Comparison of ENCODE assay signal across 19 cellular contexts in genomic region chr6:3384346-3385143, GRCh38.
DNase-seq lines count a peak whose midpoint lies in the region; TF ChIP-seq lines count a peak whose summit lies in the region.
"Had no signal": no experiment of that assay in that cellular context is flagged by ENCODE, and none has a peak within 500 bp of the region (broad histone marks: within the 10 kb centered on the region; RNA-seq: fewer than 3 reads in every experiment).

No MANE protein-coding gene starts in this region.

- H3K4me1 Mint-ChIP-seq in MCF 10A (ENCODE audit: insufficient read depth, unreplicated experiment) = peaks cover 36% of the 10 kb centered on the region
- H3K4me1 Mint-ChIP-seq in CD4-positive, alpha-beta memory T cell = peaks cover 2 to 6% (median 3%) of the 10 kb centered on the region in 4 donors
- H3K4me1 Mint-ChIP-seq: activated CD4-positive, alpha-beta T cell treated with anti-CD3 and anti-CD28 coated beads, Interleukin-2, amount 10 ng/mL, durations not matched to agents 24 days and 14 days; activated T-helper 17 cell treated with anti-CD3 and anti-CD28 coated beads, Interleukin-2, amount 50 U/mL, for 72 hours; stimulated activated effector memory CD8-positive, alpha-beta T cell treated with anti-CD3 and anti-CD28 coated beads, Interleukin-12 subunit alpha, Interleukin-12 subunit beta, amount 100 ng/mL, for 72 hours had no signal

- TF ChIP-seq CTCF in breast epithelium (IDR thresholded peaks at IDR 0.05) (no peak), MCF 10A (IDR thresholded peaks at IDR 0.05; ENCODE audit: unreplicated experiment) (no peak), transverse colon (IDR thresholded peaks at IDR 0.05) (no peak)

- no peak for DNase-seq in breast epithelium (ENCODE audit: low spot score in 2 of 2)
- no peak for DNase-seq in MCF 10A (ENCODE audit: unreplicated experiment)
- DNase-seq in midbrain (lab: John Stamatoyannopoulos, UW) = peak; percentile 25
- DNase-seq in transverse colon = no peak
- DNase-seq in OCI-M1 (lab: John Stamatoyannopoulos, UW) = no peak
- no peak for DNase-seq in CD4-positive, alpha-beta memory T cell
- DNase-seq in NCI-H187 (lab: John Stamatoyannopoulos, UW) = no peak
- DNase-seq: activated CD4-positive, alpha-beta T cell treated with anti-CD3 and anti-CD28 coated beads, Interleukin-2, amount 10 ng/mL, durations not matched to agents 24 days and 14 days; BE2C; body of pancreas; foreskin melanocyte; kidney glomerular epithelial cell; NCI-H748 treated with DMSO at 0.1 percent for 48 hours; SHP77 treated with DMSO at 0.1 percent for 48 hours; T-helper 1 cell had no signal

- H3K4me1 ChIP-seq in breast epithelium = peaks cover 4 to 14% of the 10 kb centered on the region in 2 donors
- peaks cover 42 to 69% of the 10 kb centered on the region in 2 donors for H3K4me1 ChIP-seq in duodenal mucosa (ENCODE audit: control insufficient read depth in 1 of 2, insufficient read depth in 2 of 2, low read length in 2 of 2)
- H3K4me1 ChIP-seq in transverse colon = peaks cover 22 to 79% (median 58%) of the 10 kb centered on the region in 4 donors
- H3K4me1 ChIP-seq in CD4-positive, alpha-beta memory T cell (ENCODE audit: insufficient read depth, low read length) = peaks cover 7% of the 10 kb centered on the region
- H3K4me1 ChIP-seq: BE2C had no signal

- H3K4me3 ChIP-seq in breast epithelium (no peak overlapping the region), duodenal mucosa (ENCODE audit: low read depth in 1 of 2, low read length in 2 of 2) (no peak overlapping the region), transverse colon (no peak overlapping the region)
- no peak overlapping the region for H3K4me3 ChIP-seq in CD4-positive, alpha-beta memory T cell (ENCODE audit: low read length in 2 of 2)
- H3K4me3 ChIP-seq: body of pancreas had no signal

- H3K9me3 Mint-ChIP-seq in MCF 10A (ENCODE audit: unreplicated experiment) = no peaks in the 10 kb centered on the region
- peaks cover 0 to 2% (median 0%) of the 10 kb centered on the region in 8 donors for H3K9me3 Mint-ChIP-seq in CD4-positive, alpha-beta memory T cell
- H3K9me3 Mint-ChIP-seq: activated CD4-positive, alpha-beta T cell treated with anti-CD3 and anti-CD28 coated beads, Interleukin-2, amount 10 ng/mL, durations not matched to agents 24 days and 14 days; activated T-helper 17 cell treated with anti-CD3 and anti-CD28 coated beads, Interleukin-2, amount 50 U/mL, for 72 hours; natural killer cell treated with Interleukin-12 subunit alpha and Interleukin-12 subunit beta and Interleukin-15 and Interleukin-18, amount 100 ng/mL, for 72 hours; stimulated activated effector memory CD8-positive, alpha-beta T cell treated with anti-CD3 and anti-CD28 coated beads, Interleukin-12 subunit alpha, Interleukin-12 subunit beta, amount 100 ng/mL, for 72 hours had no signal

- H3K36me3 ChIP-seq in breast epithelium = no peaks in the 10 kb centered on the region
- peaks cover 7 to 9% of the 10 kb centered on the region in 2 donors for H3K36me3 ChIP-seq in duodenal mucosa (ENCODE audit: control insufficient read depth in 1 of 2, insufficient read depth in 2 of 2, low read length in 2 of 2)
- H3K36me3 ChIP-seq in transverse colon = no peaks in the 10 kb centered on the region
- H3K36me3 ChIP-seq in CD4-positive, alpha-beta memory T cell (ENCODE audit: insufficient read depth, low read length) = no peaks in the 10 kb centered on the region
- H3K36me3 ChIP-seq: BE2C had no signal

- no peak overlapping the region for H3K27ac Mint-ChIP-seq in MCF 10A (ENCODE audit: low read depth, unreplicated experiment)
- H3K27ac Mint-ChIP-seq in CD4-positive, alpha-beta memory T cell = no peak overlapping the region
- H3K27ac Mint-ChIP-seq: activated CD4-positive, alpha-beta T cell treated with anti-CD3 and anti-CD28 coated beads, Interleukin-2, amount 10 ng/mL, durations not matched to agents 24 days and 14 days; activated T-helper 17 cell treated with anti-CD3 and anti-CD28 coated beads, Interleukin-2, amount 50 U/mL, for 72 hours; natural killer cell treated with Interleukin-12 subunit alpha and Interleukin-12 subunit beta and Interleukin-15 and Interleukin-18, amount 100 ng/mL, for 72 hours; stimulated activated effector memory CD8-positive, alpha-beta T cell treated with anti-CD3 and anti-CD28 coated beads, Interleukin-12 subunit alpha, Interleukin-12 subunit beta, amount 100 ng/mL, for 72 hours had no signal

- no peaks in the 10 kb centered on the region for H3K27me3 ChIP-seq in breast epithelium
- no peaks in the 10 kb centered on the region for H3K27me3 ChIP-seq in duodenal mucosa (ENCODE audit: control insufficient read depth in 1 of 2, insufficient read depth in 2 of 2, low read length in 2 of 2)
- no peaks in the 10 kb centered on the region for H3K27me3 ChIP-seq in transverse colon
- no peaks in the 10 kb centered on the region for H3K27me3 ChIP-seq in CD4-positive, alpha-beta memory T cell (ENCODE audit: insufficient read depth, low read length)
- H3K27me3 ChIP-seq: body of pancreas had no signal

- H3K27ac ChIP-seq in breast epithelium (peak overlapping the region; percentile 91 to 95), duodenal mucosa (ENCODE audit: low read depth, low read length) (peak overlapping the region; percentile 1), transverse colon (peak overlapping the region; percentile 60 to 78 (median 76))
- H3K27ac ChIP-seq in CD4-positive, alpha-beta memory T cell (ENCODE audit: low read depth, low read length) = no peak overlapping the region

- CTCF ChIA-PET in MCF 10A (lab: Yijun Ruan, JAX) = interaction anchor here (0.7 kb wide), 1 partner anchor 70 kb away, joined by 3 read pairs; no protein-coding TSS in a partner anchor
- CTCF ChIA-PET in CD4-positive, alpha-beta memory T cell (lab: Charles Lee; ENCODE audit: partially characterized antibody) = no interaction called here

- peaks cover 6% of the 10 kb centered on the region for H3K36me3 Mint-ChIP-seq in MCF 10A (ENCODE audit: insufficient read depth, unreplicated experiment)
- peaks cover 0 to 6% of the 10 kb centered on the region in 2 donors for H3K36me3 Mint-ChIP-seq in CD4-positive, alpha-beta memory T cell
- H3K36me3 Mint-ChIP-seq: natural killer cell treated with Interleukin-12 subunit alpha and Interleukin-12 subunit beta and Interleukin-15 and Interleukin-18, amount 100 ng/mL, for 72 hours; stimulated activated effector memory CD8-positive, alpha-beta T cell treated with anti-CD3 and anti-CD28 coated beads, Interleukin-12 subunit alpha, Interleukin-12 subunit beta, amount 100 ng/mL, for 72 hours had no signal

- H3K4me3 Mint-ChIP-seq in MCF 10A (ENCODE audit: unreplicated experiment) = no peak overlapping the region
- H3K4me3 Mint-ChIP-seq in CD4-positive, alpha-beta memory T cell = no peak overlapping the region
- H3K4me3 Mint-ChIP-seq: activated CD4-positive, alpha-beta T cell treated with anti-CD3 and anti-CD28 coated beads, Interleukin-2, amount 10 ng/mL, durations not matched to agents 24 days and 14 days; activated T-helper 17 cell treated with anti-CD3 and anti-CD28 coated beads, Interleukin-2, amount 50 U/mL, for 72 hours; natural killer cell treated with Interleukin-12 subunit alpha and Interleukin-12 subunit beta and Interleukin-15 and Interleukin-18, amount 100 ng/mL, for 72 hours; stimulated activated effector memory CD8-positive, alpha-beta T cell treated with anti-CD3 and anti-CD28 coated beads, Interleukin-12 subunit alpha, Interleukin-12 subunit beta, amount 100 ng/mL, for 72 hours had no signal

- in situ Hi-C loops in transverse colon (cut with MboI; ENCODE audit: low pct_ligation_motif_present in 1 of 4, low pct_unique_long_range_greater_than_20kb in 1 of 4, low sequenced_read_pairs in 3 of 4) = no loop called here

- intact Hi-C loops in breast epithelium (cut with DNase I; ENCODE audit: low total_unique reads) (no loop called here), MCF 10A (cut with micrococcal nuclease) (no loop called here), transverse colon (cut with DNase I; ENCODE audit: low total_unique reads) (no loop called here)
- intact Hi-C loops in CD4-positive, alpha-beta memory T cell (cut with micrococcal nuclease) = no loop called here

- TF ChIP-seq EP300 in transverse colon (IDR thresholded peaks at IDR 0.05; ENCODE audit: low read depth) = no peak

- POLR2A ChIA-PET in MCF 10A (lab: Yijun Ruan, JAX) = no interaction called here
- POLR2A ChIA-PET in CD4-positive, alpha-beta memory T cell (lab: Charles Lee; ENCODE audit: partially characterized antibody) = no interaction called here

- no peak overlapping the region for H3K9ac ChIP-seq in duodenal mucosa (ENCODE audit: low read depth in 1 of 2, low read length in 2 of 2)

- H3K9me3 ChIP-seq in breast epithelium = no peaks in the 10 kb centered on the region
- H3K9me3 ChIP-seq in duodenal mucosa (ENCODE audit: control insufficient read depth in 1 of 2, low read length in 2 of 2) = no peaks in the 10 kb centered on the region
- no peaks in the 10 kb centered on the region for H3K9me3 ChIP-seq in transverse colon
- H3K9me3 ChIP-seq in CD4-positive, alpha-beta memory T cell (ENCODE audit: control insufficient read depth in 1 of 2, low read length in 2 of 2) = no peaks in the 10 kb centered on the region
- H3K9me3 ChIP-seq: BE2C, body of pancreas had no signal

- BruUV-seq in MCF 10A (replicated peaks; lab: Mats Ljungman, UMichigan) = no TSS peak

- TF ChIP-seq POLR2A in breast epithelium (IDR thresholded peaks at IDR 0.05) = no peak
- no peak for TF ChIP-seq POLR2A in transverse colon (IDR thresholded peaks at IDR 0.05)

- WGBS in transverse colon (ENCODE audit: low coverage in 1 of 2), 2 donors = 70 to 82% methylated on average over 8 of the region's 8 CpGs

- H3K27me3 Mint-ChIP-seq in MCF 10A (ENCODE audit: insufficient read depth, unreplicated experiment) = no peaks in the 10 kb centered on the region
- no peaks in the 10 kb centered on the region for H3K27me3 Mint-ChIP-seq in CD4-positive, alpha-beta memory T cell
- H3K27me3 Mint-ChIP-seq: activated T-helper 17 cell treated with anti-CD3 and anti-CD28 coated beads, Interleukin-2, amount 50 U/mL, for 72 hours had no signal
